ENCODE assay signal across 15 cellular contexts in genomic region chr7:148288592-148289151, GRCh38.
"Had no signal": no experiment of that assay in that cellular context is flagged by ENCODE, and none has a peak within 500 bp of the region (broad histone marks: within the 10 kb centered on the region; RNA-seq: fewer than 3 reads in every experiment).

No MANE protein-coding gene starts in this region.

- H3K27me3 ChIP-seq: esophagus squamous epithelium, gastroesophageal sphincter, right atrium auricular region had no signal

- H3K27ac ChIP-seq: esophagus squamous epithelium, gastroesophageal sphincter, right atrium auricular region had no signal

- H3K4me3 ChIP-seq: esophagus squamous epithelium, gastroesophageal sphincter, lung, right atrium auricular region had no signal

- H3K36me3 ChIP-seq: esophagus squamous epithelium, gastroesophageal sphincter, right atrium auricular region had no signal

- DNase-seq: dermis blood vessel endothelial cell; esophagus squamous epithelium; foreskin fibroblast; glutamatergic neuron; immature natural killer cell; left colon; left ventricle myocardium superior; mesenchymal stem cell; midbrain; small intestine; stimulated activated CD4-positive, alpha-beta T cell treated with anti-CD3 and anti-CD28 coated beads, Interleukin-2, amount 100 ng/mL, for 48 hours; stimulated activated naive CD4-positive, alpha-beta T cell treated with Interleukin-2 at 50 U/mL for 16 hours had no signal

- H3K9me3 ChIP-seq: esophagus squamous epithelium, gastroesophageal sphincter had no signal

- ATAC-seq: gastroesophageal sphincter, left colon, left ventricle myocardium superior had no signal

- H3K4me1 ChIP-seq: esophagus squamous epithelium, right atrium auricular region had no signal
